In genomic region chr22:42805998-42806481, GRCh38 we compare ENCODE assay signal across 10 cellular contexts. TPM values are rescaled to one million over a fixed set of nuclear protein-coding genes. Genes with fewer than 3 reads are reported as not detected.
A peak's percentile ranks its signal among the peaks of the same experiment; 100 is the strongest.
DNase-seq lines count a peak whose midpoint lies in the region; ATAC-seq and TF ChIP-seq lines count a peak whose summit lies in the region.
"Had no signal": no experiment of that assay in that cellular context is flagged by ENCODE, and none has a peak within 500 bp of the region (broad histone marks: within the 10 kb centered on the region; RNA-seq: fewer than 3 reads in every experiment).

No MANE protein-coding gene starts in this region.

- H4K20me1 ChIP-seq in GM23338 (replicated peaks; ENCODE audit: insufficient read depth), result no peaks in the 10 kb centered on the region

- no peak overlapping the region for H2AFZ ChIP-seq in GM23338

- no peaks in the 10 kb centered on the region for H3K9me3 Mint-ChIP-seq in GM23338
- H3K9me3 Mint-ChIP-seq: mesothelial cell of epicardium had no signal

- no peaks in the 10 kb centered on the region for H3K9me3 ChIP-seq in right atrium auricular region
- no peaks in the 10 kb centered on the region for H3K9me3 ChIP-seq in skeletal muscle tissue (ENCODE audit: control insufficient read depth in 3 of 3, low read length in 3 of 3)

- peaks cover 11% of the 10 kb centered on the region for H3K4me1 Mint-ChIP-seq in GM23338
- H3K4me1 Mint-ChIP-seq: mesothelial cell of epicardium had no signal

- peak overlapping the region; percentile 36 to 62 (median 54) for H3K9ac ChIP-seq in skeletal muscle tissue (ENCODE audit: low read depth in 1 of 3, low read length in 3 of 3)

- H3K9me2 ChIP-seq in GM23338 (ENCODE audit: insufficient read depth), result no peaks in the 10 kb centered on the region

- TF ChIP-seq CTCF in GM23338 (conservative IDR thresholded peaks at IDR 0.05; ENCODE audit: low read depth in 2 of 2) (no peak), right atrium auricular region (IDR thresholded peaks at IDR 0.05) (no peak)

- no peaks in the 10 kb centered on the region for H3K36me3 Mint-ChIP-seq in GM23338 (ENCODE audit: low read depth)

- H3K27me3 ChIP-seq in GM23338 (ENCODE audit: insufficient read depth) (no peaks in the 10 kb centered on the region), right atrium auricular region (no peaks in the 10 kb centered on the region), skeletal muscle tissue (ENCODE audit: control insufficient read depth in 3 of 3, insufficient read depth in 3 of 3, low read length in 3 of 3) (no peaks in the 10 kb centered on the region)

- H3K27ac ChIP-seq in GM23338 (ENCODE audit: low read depth), result no peak overlapping the region
- peak overlapping the region; percentile 52 to 64 for H3K27ac ChIP-seq in right atrium auricular region
- H3K27ac ChIP-seq in skeletal muscle tissue (ENCODE audit: low read depth, low read length), result peak overlapping the region; percentile 81

- no peaks in the 10 kb centered on the region for H3K79me2 ChIP-seq in GM23338 (replicated peaks; ENCODE audit: insufficient read depth)

- peaks cover 7% of the 10 kb centered on the region; the same call in 1 of the 2 replicates for H3K4me1 ChIP-seq in GM23338 (ENCODE audit: insufficient read depth)
- peaks cover 0 to 24% of the 10 kb centered on the region in 2 donors for H3K4me1 ChIP-seq in right atrium auricular region
- peaks cover 28 to 35% (median 29%) of the 10 kb centered on the region in 3 donors for H3K4me1 ChIP-seq in skeletal muscle tissue (ENCODE audit: control insufficient read depth in 3 of 3, insufficient read depth in 3 of 3, low read length in 3 of 3)

- H3K27me3 Mint-ChIP-seq in GM23338 (ENCODE audit: insufficient read depth, low read depth, poor library complexity), result peaks cover 11% of the 10 kb centered on the region

- ATAC-seq in GM23338, result peak; percentile 65
- no peak for ATAC-seq in HG03108 (IDR thresholded peaks at IDR 0.05; ENCODE audit: unreplicated experiment)

- no peak overlapping the region for H3K27ac Mint-ChIP-seq in GM23338
- H3K27ac Mint-ChIP-seq: mesothelial cell of epicardium had no signal

- DNase-seq in GM23338 (ENCODE audit: low spot score) (no peak), right atrium auricular region (ENCODE audit: low spot score) (peak; percentile 49), NK-92 (lab: John Stamatoyannopoulos, UW; ENCODE audit: unreplicated experiment) (no peak), mucosa of gallbladder (ENCODE audit: low spot score) (no peak), MV-4-11 (lab: John Stamatoyannopoulos, UW) (no peak)
- DNase-seq in activated CD8-positive, alpha-beta memory T cell treated with anti-CD3 and anti-CD28 coated beads, Interleukin-2, amount 50 U/mL, for 48 hours, result peak; percentile 30
- DNase-seq: activated T-cell treated with anti-CD3 and anti-CD28 coated beads, Interleukin-2, amount 50 U/mL, for 1 hour had no signal

- no peak overlapping the region; the same call in 2 of the 3 replicates for H3K4me3 Mint-ChIP-seq in GM23338
- H3K4me3 Mint-ChIP-seq: mesothelial cell of epicardium had no signal

- no peaks in the 10 kb centered on the region for H3F3A ChIP-seq in GM23338 (replicated peaks; ENCODE audit: low read depth)

- H3K4me3 ChIP-seq in GM23338, result no peak overlapping the region
- no peak overlapping the region for H3K4me3 ChIP-seq in right atrium auricular region
- H3K4me3 ChIP-seq in skeletal muscle tissue (ENCODE audit: low read length in 3 of 3), result peak overlapping the region in 2 of 3 donors; percentile 12 to 13

- H3K36me3 ChIP-seq in GM23338 (ENCODE audit: insufficient read depth), result no peaks in the 10 kb centered on the region
- H3K36me3 ChIP-seq in right atrium auricular region, result peaks cover 76% of the 10 kb centered on the region
- H3K36me3 ChIP-seq in skeletal muscle tissue (ENCODE audit: control insufficient read depth in 3 of 3, insufficient read depth in 3 of 3, low read length in 3 of 3), result peaks cover 32 to 39% (median 33%) of the 10 kb centered on the region in 3 donors

- no peak overlapping the region for H3K4me2 ChIP-seq in GM23338

TF ChIP-seq in GM23338, 12 proteins besides CTCF, POLR2A, EP300 and RAD21:
- TF ChIP-seq, protein P1, sequence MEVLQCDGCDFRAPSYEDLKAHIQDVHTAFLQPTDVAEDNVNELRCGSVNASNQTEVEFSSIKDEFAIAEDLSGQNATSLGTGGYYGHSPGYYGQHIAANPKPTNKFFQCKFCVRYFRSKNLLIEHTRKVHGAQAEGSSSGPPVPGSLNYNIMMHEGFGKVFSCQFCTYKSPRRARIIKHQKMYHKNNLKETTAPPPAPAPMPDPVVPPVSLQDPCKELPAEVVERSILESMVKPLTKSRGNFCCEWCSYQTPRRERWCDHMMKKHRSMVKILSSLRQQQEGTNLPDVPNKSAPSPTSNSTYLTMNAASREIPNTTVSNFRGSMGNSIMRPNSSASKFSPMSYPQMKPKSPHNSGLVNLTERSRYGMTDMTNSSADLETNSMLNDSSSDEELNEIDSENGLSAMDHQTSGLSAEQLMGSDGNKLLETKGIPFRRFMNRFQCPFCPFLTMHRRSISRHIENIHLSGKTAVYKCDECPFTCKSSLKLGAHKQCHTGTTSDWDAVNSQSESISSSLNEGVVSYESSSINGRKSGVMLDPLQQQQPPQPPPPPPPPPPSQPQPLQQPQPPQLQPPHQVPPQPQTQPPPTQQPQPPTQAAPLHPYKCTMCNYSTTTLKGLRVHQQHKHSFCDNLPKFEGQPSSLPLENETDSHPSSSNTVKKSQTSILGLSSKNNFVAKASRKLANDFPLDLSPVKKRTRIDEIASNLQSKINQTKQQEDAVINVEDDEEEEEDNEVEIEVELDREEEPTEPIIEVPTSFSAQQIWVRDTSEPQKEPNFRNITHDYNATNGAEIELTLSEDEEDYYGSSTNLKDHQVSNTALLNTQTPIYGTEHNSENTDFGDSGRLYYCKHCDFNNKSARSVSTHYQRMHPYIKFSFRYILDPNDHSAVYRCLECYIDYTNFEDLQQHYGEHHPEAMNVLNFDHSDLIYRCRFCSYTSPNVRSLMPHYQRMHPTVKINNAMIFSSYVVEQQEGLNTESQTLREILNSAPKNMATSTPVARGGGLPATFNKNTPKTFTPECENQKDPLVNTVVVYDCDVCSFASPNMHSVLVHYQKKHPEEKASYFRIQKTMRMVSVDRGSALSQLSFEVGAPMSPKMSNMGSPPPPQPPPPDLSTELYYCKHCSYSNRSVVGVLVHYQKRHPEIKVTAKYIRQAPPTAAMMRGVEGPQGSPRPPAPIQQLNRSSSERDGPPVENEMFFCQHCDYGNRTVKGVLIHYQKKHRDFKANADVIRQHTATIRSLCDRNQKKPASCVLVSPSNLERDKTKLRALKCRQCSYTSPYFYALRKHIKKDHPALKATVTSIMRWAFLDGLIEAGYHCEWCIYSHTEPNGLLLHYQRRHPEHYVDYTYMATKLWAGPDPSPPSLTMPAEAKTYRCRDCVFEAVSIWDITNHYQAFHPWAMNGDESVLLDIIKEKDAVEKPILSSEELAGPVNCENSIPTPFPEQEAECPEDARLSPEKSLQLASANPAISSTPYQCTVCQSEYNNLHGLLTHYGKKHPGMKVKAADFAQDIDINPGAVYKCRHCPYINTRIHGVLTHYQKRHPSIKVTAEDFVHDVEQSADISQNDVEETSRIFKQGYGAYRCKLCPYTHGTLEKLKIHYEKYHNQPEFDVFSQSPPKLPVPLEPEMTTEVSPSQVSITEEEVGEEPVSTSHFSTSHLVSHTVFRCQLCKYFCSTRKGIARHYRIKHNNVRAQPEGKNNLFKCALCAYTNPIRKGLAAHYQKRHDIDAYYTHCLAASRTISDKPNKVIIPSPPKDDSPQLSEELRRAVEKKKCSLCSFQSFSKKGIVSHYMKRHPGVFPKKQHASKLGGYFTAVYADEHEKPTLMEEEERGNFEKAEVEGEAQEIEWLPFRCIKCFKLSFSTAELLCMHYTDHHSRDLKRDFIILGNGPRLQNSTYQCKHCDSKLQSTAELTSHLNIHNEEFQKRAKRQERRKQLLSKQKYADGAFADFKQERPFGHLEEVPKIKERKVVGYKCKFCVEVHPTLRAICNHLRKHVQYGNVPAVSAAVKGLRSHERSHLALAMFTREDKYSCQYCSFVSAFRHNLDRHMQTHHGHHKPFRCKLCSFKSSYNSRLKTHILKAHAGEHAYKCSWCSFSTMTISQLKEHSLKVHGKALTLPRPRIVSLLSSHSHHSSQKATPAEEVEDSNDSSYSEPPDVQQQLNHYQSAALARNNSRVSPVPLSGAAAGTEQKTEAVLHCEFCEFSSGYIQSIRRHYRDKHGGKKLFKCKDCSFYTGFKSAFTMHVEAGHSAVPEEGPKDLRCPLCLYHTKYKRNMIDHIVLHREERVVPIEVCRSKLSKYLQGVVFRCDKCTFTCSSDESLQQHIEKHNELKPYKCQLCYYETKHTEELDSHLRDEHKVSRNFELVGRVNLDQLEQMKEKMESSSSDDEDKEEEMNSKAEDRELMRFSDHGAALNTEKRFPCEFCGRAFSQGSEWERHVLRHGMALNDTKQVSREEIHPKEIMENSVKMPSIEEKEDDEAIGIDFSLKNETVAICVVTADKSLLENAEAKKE (CRISPR knock-in tag; IDR thresholded peaks at IDR 0.05), result no peak
- no peak for TF ChIP-seq POLR2AphosphoS5 (IDR thresholded peaks at IDR 0.05; ENCODE audit: low read depth)

RNA-seq across cellular contexts. Expression of gene ARFGAP3, which starts 51.0 kb away (rescaled TPM):
- 17.7 and 19.1 TPM in 2 replicates for total RNA-seq in GM23338 (2014; rRNA removed; shearing (Covaris generic))
- 13.0 and 14.8 TPM in 2 replicates for polyA plus RNA-seq in GM23338 (2016; fragmentation: Nextera tagmentation; extraction: Ambion mirVana)
- total RNA-seq in right atrium auricular region (10 to 100 TPM; 27.4 to 29.6 TPM), skeletal muscle tissue (32.9 TPM), mucosa of gallbladder (49.8 TPM)

Comparison
In these comparisons a context has a peak if more than half of its experiments do, and no peak if none do; other contexts are left out.
1. DNase-seq: peak in activated CD8-positive, alpha-beta memory T cell treated with anti-CD3 and anti-CD28 coated beads, Interleukin-2, amount 50 U/mL, for 48 hours (single experiment) and right atrium auricular region (single experiment); none in GM23338 (single experiment), NK-92 (single experiment), mucosa of gallbladder (single experiment) and MV-4-11 (single experiment).
2. H3K4me3 ChIP-seq: peak in skeletal muscle tissue (2 of 3); none in GM23338 (single experiment) and right atrium auricular region (0 of 2).